18 cellular contexts compared by ENCODE assay signal in the genomic region with DNA sequence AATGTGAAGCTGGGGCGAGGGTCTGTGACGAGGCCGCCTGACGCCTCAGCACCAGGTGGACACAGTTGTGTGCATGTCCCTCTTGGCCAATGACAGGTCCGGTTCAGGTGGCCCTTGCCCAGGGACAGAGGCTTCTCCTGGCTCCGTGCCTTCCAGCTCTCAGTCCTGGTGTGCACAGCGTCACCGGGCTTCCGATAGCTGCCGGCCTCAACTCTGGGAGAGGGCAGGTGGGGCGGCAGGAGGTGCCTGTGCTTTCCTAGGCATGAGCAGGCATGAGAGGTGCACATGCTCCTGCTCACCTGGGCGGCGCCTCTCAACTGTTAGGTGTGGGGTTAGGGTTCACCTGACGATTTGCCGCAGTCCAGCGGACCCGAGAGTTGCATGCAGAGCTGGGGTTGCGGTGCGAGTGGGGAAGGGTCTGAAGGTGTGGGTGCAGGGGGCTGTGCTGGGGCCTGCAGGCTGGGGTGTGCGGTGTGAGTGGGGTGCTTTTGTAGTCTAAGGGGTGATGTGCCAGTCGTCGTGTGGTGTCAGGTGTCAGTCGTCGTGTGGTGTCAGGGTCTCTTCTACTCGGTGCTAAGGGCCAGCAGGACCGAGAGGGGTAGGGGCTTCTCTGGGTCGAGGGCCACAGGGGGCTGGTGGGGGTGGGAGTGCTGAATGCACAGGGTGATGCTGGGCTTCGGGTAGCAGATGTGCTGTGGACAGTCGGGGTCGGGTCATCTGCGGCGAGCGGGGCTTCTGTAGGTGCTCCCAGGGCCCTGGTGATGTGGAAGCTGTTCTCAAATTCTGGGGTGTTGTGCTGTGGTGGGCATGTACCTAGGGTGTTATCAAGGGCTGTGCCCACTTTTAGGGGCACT. TPM values are rescaled to one million over a fixed set of nuclear protein-coding genes. Genes with fewer than 3 reads are reported as not detected.
DNase-seq lines count a peak whose midpoint lies in the region; ATAC-seq and TF ChIP-seq lines count a peak whose summit lies in the region.
"Had no signal": no experiment of that assay in that cellular context is flagged by ENCODE, and none has a peak within 500 bp of the region (broad histone marks: within the 10 kb centered on the region; RNA-seq: fewer than 3 reads in every experiment).

No MANE protein-coding gene starts in this region.

- H3K4me1 Mint-ChIP-seq in WTC11 (peaks cover 22% of the 10 kb centered on the region), nephron progenitor cell (peaks cover 40% of the 10 kb centered on the region), immature natural killer cell (peaks cover 0 to 9% of the 10 kb centered on the region in 2 donors)

- H3K4me3 Mint-ChIP-seq in WTC11 = no peak overlapping the region
- H3K4me3 Mint-ChIP-seq in nephron progenitor cell = peak overlapping the region; percentile 25
- H3K4me3 Mint-ChIP-seq in immature natural killer cell = no peak overlapping the region
- H3K4me3 Mint-ChIP-seq: activated CD4-positive, alpha-beta memory T cell treated with anti-CD3 and anti-CD28 coated beads for 36 hours; memory B cell; stimulated activated memory B cell treated with anti-CD40 and anti-IgM and Interleukin-4, amounts not matched to agents 10 μg/mL and 1 μg/mL and 100 μg/mL, for 72 hours; T-helper 17 cell had no signal

- POLR2A ChIA-PET in WTC11 (lab: Charles Lee) = interaction anchor here (0.6 to 1.4 kb wide), 3 partner anchors 10 to 428 kb away, joined by 3 to 10 read pairs (median 3); no protein-coding TSS in a partner anchor

- peak; percentile 33 for DNase-seq in COLO668 (lab: John Stamatoyannopoulos, UW; ENCODE audit: unreplicated experiment)
- DNase-seq in WTC11 (ENCODE audit: low spot score) = no peak
- DNase-seq in nephron progenitor cell = no peak
- DNase-seq in dorsolateral prefrontal cortex = no peak
- DNase-seq in immature natural killer cell = no peak
- DNase-seq: activated CD4-positive, alpha-beta memory T cell treated with anti-CD3 and anti-CD28 coated beads for 36 hours; activated gamma-delta T cell; AML-193; GOT3; stimulated activated CD4-positive, alpha-beta T cell treated with anti-CD3 and anti-CD28 coated beads, Interleukin-2, amount 100 ng/mL, for 48 hours; T-helper 17 cell had no signal

- H3K9me3 Mint-ChIP-seq in WTC11 = no peaks in the 10 kb centered on the region
- no peaks in the 10 kb centered on the region for H3K9me3 Mint-ChIP-seq in nephron progenitor cell
- H3K9me3 Mint-ChIP-seq in immature natural killer cell = no peaks in the 10 kb centered on the region
- H3K9me3 Mint-ChIP-seq: activated CD4-positive, alpha-beta memory T cell treated with anti-CD3 and anti-CD28 coated beads for 36 hours; memory B cell; stimulated activated memory B cell treated with anti-CD40 and anti-IgM and Interleukin-4, amounts not matched to agents 10 μg/mL and 1 μg/mL and 100 μg/mL, for 72 hours had no signal

- H3K27me3 Mint-ChIP-seq in WTC11 (ENCODE audit: low read depth) (peaks cover 29% of the 10 kb centered on the region), nephron progenitor cell (ENCODE audit: low read depth, poor library complexity) (peaks cover 31% of the 10 kb centered on the region), immature natural killer cell (ENCODE audit: low read depth in 3 of 3) (peaks cover 4 to 11% (median 6%) of the 10 kb centered on the region in 3 donors)

- intact Hi-C loops in dorsolateral prefrontal cortex (cut with DNase I) = loop anchor here in 1 of 2 donors (10.0 kb wide), 1 partner anchor 518 kb away; a partner anchor contains a TSS

- H3K27me3 ChIP-seq in dorsolateral prefrontal cortex = peaks cover 0 to 65% (median 28%) of the 10 kb centered on the region in 45 donors

- TF ChIP-seq CTCF in WTC11 (IDR thresholded peaks at IDR 0.05) = no peak
- no peak for TF ChIP-seq CTCF in nephron progenitor cell (IDR thresholded peaks at IDR 0.05)
- TF ChIP-seq CTCF in dorsolateral prefrontal cortex (IDR thresholded peaks at IDR 0.05 in 54 of 56, conservative IDR thresholded peaks at IDR 0.05 in 2 of 56; ENCODE audit: low read depth in 1 of 56, partially characterized antibody in 56 of 56) = no peak

- CTCF ChIA-PET in WTC11 (lab: Charles Lee) = interaction anchor here (0.9 to 3.4 kb wide), 11 partner anchors 8 to 112 kb away, joined by 3 to 53 read pairs (median 11); a partner anchor contains a TSS

- H3K27ac ChIP-seq in dorsolateral prefrontal cortex = peak overlapping the region in 1 of 59 donors; percentile 10
- H3K27ac ChIP-seq: ovary had no signal

- H3K27ac Mint-ChIP-seq in WTC11 = no peak overlapping the region
- H3K27ac Mint-ChIP-seq in nephron progenitor cell = no peak overlapping the region
- no peak overlapping the region for H3K27ac Mint-ChIP-seq in immature natural killer cell
- H3K27ac Mint-ChIP-seq: activated CD4-positive, alpha-beta memory T cell treated with anti-CD3 and anti-CD28 coated beads for 36 hours; memory B cell; stimulated activated memory B cell treated with anti-CD40 and anti-IgM and Interleukin-4, amounts not matched to agents 10 μg/mL and 1 μg/mL and 100 μg/mL, for 72 hours; T-helper 17 cell had no signal

- ATAC-seq in WTC11 = no peak
- ATAC-seq in HG03280 (IDR thresholded peaks at IDR 0.05; ENCODE audit: unreplicated experiment) = no peak
- ATAC-seq: stimulated activated memory B cell treated with anti-CD40 and anti-IgM and Interleukin-4, amounts not matched to agents 10 μg/mL and 1 μg/mL and 100 μg/mL, for 72 hours; T-helper 17 cell had no signal

- no peak overlapping the region for H3K4me3 ChIP-seq in dorsolateral prefrontal cortex
- H3K4me3 ChIP-seq: ovary had no signal

- H3K36me3 Mint-ChIP-seq in WTC11 (no peaks in the 10 kb centered on the region), nephron progenitor cell (ENCODE audit: low read depth) (no peaks in the 10 kb centered on the region), immature natural killer cell (no peaks in the 10 kb centered on the region)
- H3K36me3 Mint-ChIP-seq: activated CD4-positive, alpha-beta memory T cell treated with anti-CD3 and anti-CD28 coated beads for 36 hours; stimulated activated memory B cell treated with anti-CD40 and anti-IgM and Interleukin-4, amounts not matched to agents 10 μg/mL and 1 μg/mL and 100 μg/mL, for 72 hours had no signal

TF ChIP-seq in WTC11, 78 proteins besides CTCF, POLR2A, EP300 and RAD21:
- TF ChIP-seq SMAD3 (CRISPR knock-in tag; IDR thresholded peaks at IDR 0.05; ENCODE audit: borderline replicate concordance) = no peak
- peak; percentile 71 for TF ChIP-seq GABPB1 (CRISPR knock-in tag; IDR thresholded peaks at IDR 0.05)
- no peak for TF ChIP-seq NFATC4 (CRISPR knock-in tag; IDR thresholded peaks at IDR 0.05)

RNA-seq across cellular contexts. Expression of a gene that starts 3.8 kb away (rescaled TPM):
- total RNA-seq in WTC11 (2021) (0.73 to 0.81 TPM (median 0.80 TPM) in 3 replicates), dorsolateral prefrontal cortex (10 to 100 TPM in 46 of 120 experiments, 1 to 10 TPM in 74; 2.1 to 27.7 (median 9.1) TPM)
- not detected for polyA plus RNA-seq in immature natural killer cell
- total RNA-seq: activated CD4-positive, alpha-beta memory T cell treated with anti-CD3 and anti-CD28 coated beads for 36 hours; Daoy; HT-29; OCI-LY7; T-helper 17 cell had no signal

RNA-seq across cellular contexts. Expression of a gene that starts 9.8 kb away (rescaled TPM):
- 55.8 to 63.6 TPM (median 63.5 TPM) in 3 replicates for total RNA-seq in WTC11 (2021)
- total RNA-seq in dorsolateral prefrontal cortex = 100 to 1,000 TPM; 105 to 197 (median 137) TPM
- 10 to 100 TPM; 18.9 to 26.6 (median 24.1) TPM for polyA plus RNA-seq in immature natural killer cell

RNA-seq across cellular contexts. Expression of a gene that starts 17.2 kb away (rescaled TPM):
- 1.6 to 2.4 TPM (median 2.1 TPM) in 3 replicates for total RNA-seq in WTC11 (2021)
- 1 to 10 TPM; 1.4 to 6.3 (median 3.1) TPM for total RNA-seq in dorsolateral prefrontal cortex
- polyA plus RNA-seq in immature natural killer cell = not detected

RNA-seq across cellular contexts. Expression of a gene that starts 26.1 kb away (rescaled TPM):
- 13.8 to 15.9 TPM (median 15.1 TPM) in 3 replicates for total RNA-seq in WTC11 (2021)
- 10 to 100 TPM in 47 of 120 experiments, 1 to 10 TPM in 73; 3.4 to 22.4 (median 9.0) TPM for total RNA-seq in dorsolateral prefrontal cortex
- polyA plus RNA-seq in immature natural killer cell = 100 to 1,000 TPM; 124 to 171 (median 132) TPM

RNA-seq across cellular contexts. Expression of a gene that starts 26.7 kb away (rescaled TPM):
- 1.7 to 2.2 TPM (median 2.0 TPM) in 3 replicates for total RNA-seq in WTC11 (2021)
- 10 to 100 TPM in 118 of 120 experiments, 1 to 10 TPM in 2; 6.8 to 31.5 (median 21.2) TPM for total RNA-seq in dorsolateral prefrontal cortex
- 1 to 10 TPM in 1 of 3 donors, under 1 TPM in 2; 0.48 to 1.3 (median 0.73) TPM for polyA plus RNA-seq in immature natural killer cell
